Comparison of ENCODE assay signal across 25 cellular contexts in the genomic region with DNA sequence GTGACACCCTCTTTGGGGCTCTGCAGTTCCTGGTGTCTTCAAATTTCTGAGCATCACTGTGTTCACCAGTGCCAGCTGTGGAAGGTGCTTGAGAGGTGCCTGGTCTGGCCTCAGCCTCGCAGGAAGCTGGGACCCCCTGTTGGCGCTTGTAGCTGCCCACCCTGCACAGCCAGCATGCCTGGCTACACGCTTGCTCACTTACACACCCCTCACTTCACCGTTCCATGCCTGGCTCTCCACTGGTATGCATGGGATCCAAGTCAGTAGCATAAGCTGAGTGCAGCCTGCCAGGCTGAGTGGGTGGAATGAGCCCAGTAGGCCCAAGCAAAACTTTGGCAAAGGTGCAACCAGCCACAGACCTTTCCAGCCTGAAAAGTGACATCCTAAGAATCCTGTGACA.
"Had no signal": no experiment of that assay in that cellular context is flagged by ENCODE, and none has a peak within 500 bp of the region (broad histone marks: within the 10 kb centered on the region; RNA-seq: fewer than 3 reads in every experiment).

No MANE protein-coding gene starts in this region.

- H3K27ac ChIP-seq: stomach, suprapubic skin, testis, thoracic aorta, thyroid gland, tibial artery, tibial nerve, transverse colon, upper lobe of left lung, uterus, vagina had no signal

- H3K4me3 ChIP-seq: stomach, suprapubic skin, testis, thoracic aorta, thyroid gland, tibial artery, tibial nerve, transverse colon, upper lobe of left lung, uterus, vagina had no signal

- ATAC-seq: stimulated activated effector memory CD8-positive, alpha-beta T cell treated with anti-CD3 and anti-CD28 coated beads, Interleukin-12 subunit alpha, Interleukin-12 subunit beta, amount 100 ng/mL, for 72 hours; stimulated activated memory B cell treated with anti-CD40 and anti-IgM and Interleukin-4, amounts not matched to agents 10 μg/mL and 1 μg/mL and 100 μg/mL, for 72 hours; stimulated activated naive B cell treated with anti-CD40 and anti-IgM and Interleukin-4, amounts not matched to agents 10 μg/mL and 1 μg/mL and 100 μg/mL, for 72 hours; stimulated activated naive CD8-positive, alpha-beta T cell treated with anti-CD3 and anti-CD28 coated beads, Interleukin-15, amount 100 ng/mL, for 72 hours; stimulated activated naive CD8-positive, alpha-beta T cell treated with anti-CD3 and anti-CD28 coated beads, Interleukin-15, Interleukin-2, amounts not matched to agents 100 U/mL and 50 U/mL, for 24 hours had no signal

- H3K9me3 ChIP-seq: suprapubic skin, testis, thoracic aorta, thyroid gland, tibial artery, transverse colon, uterus, vagina had no signal

- H3K36me3 ChIP-seq: stomach, suprapubic skin, thoracic aorta, thyroid gland, tibial artery, tibial nerve, transverse colon, upper lobe of left lung, uterus, vagina had no signal

- FAIRE-seq: urothelium cell line had no signal

- H3K4me1 ChIP-seq: stomach, suprapubic skin, testis, tibial artery, tibial nerve, transverse colon, upper lobe of left lung, uterus, vagina had no signal

- H3K27me3 ChIP-seq: stomach, suprapubic skin, testis, thyroid gland, tibial artery, tibial nerve, transverse colon, upper lobe of left lung, uterus, vagina had no signal

- DNase-seq: stimulated activated CD4-positive, alpha-beta T cell treated with anti-CD3 and anti-CD28 coated beads, Interleukin-2, amount 100 ng/mL, for 48 hours; stimulated activated CD4-positive, alpha-beta T cell treated with anti-CD3 and anti-CD28 coated beads, Interleukin-4, amount 100 ng/mL, for 1 hour; stimulated activated CD4-positive, alpha-beta T cell treated with anti-CD3 and anti-CD28 coated beads, Interleukin-4, amount 100 ng/mL, for 24 hours; stimulated activated CD4-positive, alpha-beta T cell treated with anti-CD3 and anti-CD28 coated beads, Interleukin-4, amount 100 ng/mL, for 4 hours; stimulated activated CD8-positive, alpha-beta memory T cell treated with anti-CD3 and anti-CD28 coated beads, Interleukin-4, amount 100 ng/mL, for 48 hours; stimulated activated naive B cell treated with anti-CD40 and anti-IgM and Interleukin-4, amounts not matched to agents 10 μg/mL and 1 μg/mL and 100 μg/mL, for 72 hours; stimulated activated naive CD4-positive, alpha-beta T cell; stimulated activated naive CD4-positive, alpha-beta T cell treated with Interleukin-2 at 50 U/mL for 16 hours; stimulated activated naive CD8-positive, alpha-beta T cell treated with anti-CD3 and anti-CD28 coated beads, Interleukin-15, amount 100 ng/mL, for 72 hours; stimulated activated naive CD8-positive, alpha-beta T cell treated with anti-CD3 and anti-CD28 coated beads, Interleukin-15, Interleukin-2, amounts not matched to agents 100 U/mL and 50 U/mL, for 24 hours; stomach; substantia nigra; testis; thyroid gland; tibial artery; transverse colon; uterus had no signal
